27 cellular contexts compared by ENCODE assay signal in the genomic region with DNA sequence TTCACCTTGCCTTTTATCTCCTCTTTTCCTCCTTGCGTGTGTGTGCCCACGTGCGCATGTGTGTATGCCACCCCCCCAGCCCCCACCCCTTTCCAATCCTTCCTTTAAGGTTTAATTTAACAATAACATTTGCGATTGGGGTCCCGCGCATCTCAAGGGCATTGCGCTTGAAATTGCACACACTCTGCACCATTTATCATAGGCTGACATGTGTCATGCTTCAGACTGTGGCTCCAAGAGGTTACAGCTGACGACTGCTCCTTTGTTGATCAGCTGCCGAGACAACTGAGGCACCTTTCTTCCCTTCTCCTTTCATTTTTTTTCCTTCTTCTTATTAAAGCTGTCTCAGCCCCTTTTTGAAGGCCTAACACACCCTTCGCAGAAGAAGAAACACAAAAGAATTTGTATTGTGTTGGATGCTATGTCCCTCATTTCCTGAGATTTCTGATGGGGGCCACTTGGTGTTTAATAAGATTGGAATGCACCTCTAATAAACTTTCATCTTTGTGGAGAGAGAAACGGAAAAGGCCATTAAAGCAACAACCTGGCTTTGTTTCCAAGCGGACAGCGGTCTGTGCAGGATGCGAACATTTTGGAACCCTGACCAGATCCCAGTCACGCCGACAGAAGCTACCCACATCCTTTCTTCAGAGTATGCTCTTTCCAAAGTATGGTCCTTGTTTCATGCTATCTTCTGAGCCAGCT.
"Had no signal": no experiment of that assay in that cellular context is flagged by ENCODE, and none has a peak within 500 bp of the region (broad histone marks: within the 10 kb centered on the region; RNA-seq: fewer than 3 reads in every experiment).

No MANE protein-coding gene starts in this region.

- H2AFZ ChIP-seq: neural progenitor cell, parathyroid adenoma had no signal

- H3K9ac ChIP-seq: neural progenitor cell, parathyroid adenoma had no signal

- H3K9me3 ChIP-seq: left lung, lower lobe of right lung, mucosa of descending colon, neutrophil, right atrium auricular region, right lobe of liver, vagina had no signal

- DNase-seq: hypothalamus; immature natural killer cell; kidney; left colon; left lung; lower lobe of right lung; midbrain; mucosa of descending colon; naive thymus-derived CD4-positive, alpha-beta T cell; occipital lobe; psoas muscle; right lobe of liver; stimulated activated CD4-positive, alpha-beta T cell treated with anti-CD3 and anti-CD28 coated beads, Interleukin-1b, Interleukin-23, amount 100 ng/mL, for 48 hours; stimulated activated CD4-positive, alpha-beta T cell treated with anti-CD3 and anti-CD28 coated beads, Interleukin-2, amount 100 ng/mL, for 48 hours; stimulated activated CD4-positive, alpha-beta T cell treated with anti-CD3 and anti-CD28 coated beads, Interleukin-4, amount 100 ng/mL, for 4 hours; stimulated activated CD8-positive, alpha-beta memory T cell treated with anti-CD3 and anti-CD28 coated beads, Interleukin-4, amount 100 ng/mL, for 48 hours; stimulated activated naive CD4-positive, alpha-beta T cell treated with Interleukin-2 at 50 U/mL for 16 hours; stimulated activated naive CD8-positive, alpha-beta T cell treated with anti-CD3 and anti-CD28 coated beads, Interleukin-15, amount 100 ng/mL, for 72 hours; substantia nigra had no signal

- H3K4me1 ChIP-seq: left lung, neural progenitor cell, parathyroid adenoma, psoas muscle, right atrium auricular region, right lobe of liver, vagina had no signal

- H3K79me2 ChIP-seq: parathyroid adenoma had no signal

- H3K36me3 ChIP-seq: left lung, lower lobe of right lung, neural progenitor cell, neutrophil, right atrium auricular region, right lobe of liver, tibial nerve, vagina had no signal

- FAIRE-seq: islet of Langerhans, kidney had no signal

- H3K27ac ChIP-seq: left lung, lower lobe of right lung, neural progenitor cell, neutrophil, parathyroid adenoma, psoas muscle, right atrium auricular region, right lobe of liver, tibial nerve, vagina had no signal

- H3K4me2 ChIP-seq: neural progenitor cell, smooth muscle cell had no signal

- H3K4me3 ChIP-seq: left lung, lower lobe of right lung, mucosa of descending colon, neural progenitor cell, psoas muscle, right atrium auricular region, right lobe of liver, smooth muscle cell, tibial nerve, vagina had no signal

- H3K27me3 ChIP-seq: left lung, neural progenitor cell, neutrophil, right atrium auricular region, right lobe of liver, tibial nerve, vagina had no signal
